8 cellular contexts compared by ENCODE assay signal in genomic region chr1:53195913-53196484, GRCh38. TPM values are rescaled to one million over a fixed set of nuclear protein-coding genes. Genes with fewer than 3 reads are reported as not detected.
DNase-seq lines count a peak whose midpoint lies in the region; ATAC-seq and TF ChIP-seq lines count a peak whose summit lies in the region.

No MANE protein-coding gene starts in this region.

- peak overlapping the region in 1 of 2 donors; percentile 93 for H3K9ac ChIP-seq in colonic mucosa (ENCODE audit: low read depth in 2 of 2, low read length in 2 of 2)

- no peaks in the 10 kb centered on the region for H3K9me3 ChIP-seq in colonic mucosa

- peaks cover 16 to 36% (median 21%) of the 10 kb centered on the region in 3 donors for H3K4me1 Mint-ChIP-seq in naive B cell

- peak overlapping the region; percentile 83 to 93 (median 90) for H3K27ac Mint-ChIP-seq in naive B cell

- peak overlapping the region; percentile 71 for H3K27ac ChIP-seq in 22Rv1
- peak overlapping the region; percentile 97 for H3K27ac ChIP-seq in colonic mucosa

- peak overlapping the region; percentile 93 for H3K4me3 ChIP-seq in colonic mucosa

- TF ChIP-seq CTCF in 22Rv1 (IDR thresholded peaks at IDR 0.05), result no peak
- TF ChIP-seq CTCF in colonic mucosa (IDR thresholded peaks at IDR 0.05), result no peak

- H3K4me3 Mint-ChIP-seq in naive B cell, result peak overlapping the region; percentile 83 to 98 (median 94)

- peaks cover 0 to 13% of the 10 kb centered on the region in 2 donors for H3K36me3 Mint-ChIP-seq in naive B cell

- intact Hi-C loops in colonic mucosa (cut with DNase I), result no loop called here

- H3K27me3 Mint-ChIP-seq in naive B cell, result no peaks in the 10 kb centered on the region

- H3K27me3 ChIP-seq in colonic mucosa, result no peaks in the 10 kb centered on the region

- H3K9me3 Mint-ChIP-seq in naive B cell, result peaks cover 0 to 4% (median 0%) of the 10 kb centered on the region in 7 donors

- DNase-seq in M059J (ENCODE audit: low read depth) (peak; percentile 12), colonic mucosa (no peak), naive B cell (no peak), NK-92 (lab: John Stamatoyannopoulos, UW; ENCODE audit: unreplicated experiment) (no peak), inferior parietal cortex (ENCODE audit: extremely low spot score) (no peak)
- no peak for DNase-seq in central memory CD4-positive, alpha-beta T cell

- peaks cover 7% of the 10 kb centered on the region for H3K4me1 ChIP-seq in colonic mucosa

- ATAC-seq in GM19043 (IDR thresholded peaks at IDR 0.05; ENCODE audit: low read depth, unreplicated experiment) (peak; percentile 4), naive B cell (ENCODE audit: low read depth in 2 of 2) (peak; percentile 21 to 25)

- no peaks in the 10 kb centered on the region for H3K36me3 ChIP-seq in colonic mucosa

RNA-seq across cellular contexts. Expression of gene CPT2, which starts 0.6 kb away (rescaled TPM):
- 18.3 and 23.4 TPM in 2 replicates for total RNA-seq in M059J (2014; rRNA removed; shearing (Covaris generic))
- 10 to 100 TPM; 66.1 to 66.4 TPM for total RNA-seq in colonic mucosa
- 10 to 100 TPM; 21.2 to 39.1 (median 28.5) TPM for polyA plus RNA-seq in naive B cell (ENCODE audit: low read depth in 6 of 6)

RNA-seq across cellular contexts. Expression of gene CZIB, which starts 24.4 kb away (rescaled TPM):
- total RNA-seq in M059J (2014; rRNA removed; shearing (Covaris generic)), result 47.0 and 53.5 TPM in 2 replicates
- total RNA-seq in colonic mucosa, result 10 to 100 TPM; 34.6 to 43.9 TPM
- polyA plus RNA-seq in naive B cell (ENCODE audit: low read depth in 6 of 6), result 10 to 100 TPM; 34.5 to 63.0 (median 52.5) TPM

RNA-seq across cellular contexts. Expression of gene MAGOH, which starts 42.3 kb away (rescaled TPM):
- total RNA-seq in M059J (2014; rRNA removed; shearing (Covaris generic)), result 68.2 and 84.9 TPM in 2 replicates
- 10 to 100 TPM; 34.0 to 49.7 TPM for total RNA-seq in colonic mucosa
- 100 to 1,000 TPM in 5 of 6 donors, 10 to 100 TPM in 1; 44.2 to 124 (median 117) TPM for polyA plus RNA-seq in naive B cell (ENCODE audit: low read depth in 6 of 6)

RNA-seq across cellular contexts. Expression of gene SLC1A7, which starts 53.6 kb away (rescaled TPM):
- 0.25 TPM in 1 of 2 replicates, not detected in the other for total RNA-seq in M059J (2014; rRNA removed; shearing (Covaris generic))
- total RNA-seq in colonic mucosa, result 1 to 10 TPM in 1 of 2 donors, under 1 TPM in 1; 0.50 to 1.1 TPM
- polyA plus RNA-seq in naive B cell (ENCODE audit: low read depth in 6 of 6), result not detected
